23 cellular contexts compared by ENCODE assay signal in the genomic region with DNA sequence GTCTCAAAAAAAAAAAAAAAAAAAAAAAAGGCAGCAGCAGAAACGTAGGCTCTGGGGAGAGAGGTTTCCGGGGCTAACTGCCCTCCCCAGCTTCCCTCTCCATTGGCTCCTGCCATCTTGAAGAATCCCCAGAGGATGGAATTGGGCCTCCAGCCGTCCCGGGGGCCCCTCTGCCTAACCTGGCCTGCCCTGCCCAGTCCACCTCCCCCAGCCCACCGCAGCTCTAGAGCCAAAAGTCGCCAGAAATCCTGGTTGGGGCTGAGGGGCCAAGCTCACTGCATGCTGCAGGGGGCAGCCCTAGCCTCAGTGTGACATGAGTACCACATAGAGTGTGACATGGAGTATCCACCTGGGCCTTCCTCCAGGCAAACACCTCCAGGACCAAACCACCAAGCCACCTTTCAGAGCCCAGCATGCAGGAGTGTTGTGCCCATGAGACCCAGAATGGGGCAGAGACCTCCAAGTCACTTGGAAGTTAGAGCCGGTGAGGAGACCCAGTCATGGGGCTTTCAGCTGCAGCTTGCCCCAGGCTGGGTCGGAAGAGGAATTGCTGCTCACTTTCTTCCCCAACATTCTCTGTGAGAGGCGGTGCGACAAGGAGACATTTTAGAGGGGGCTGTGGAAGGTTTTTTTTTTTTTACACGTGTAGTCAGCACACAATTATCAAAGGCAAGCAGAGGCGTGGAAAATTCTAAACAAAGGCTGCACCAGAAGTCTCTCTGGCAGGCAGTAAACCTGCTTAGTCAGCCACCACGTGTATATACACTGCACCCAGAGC. TPM values are rescaled to one million over a fixed set of nuclear protein-coding genes. Genes with fewer than 3 reads are reported as not detected.
DNase-seq lines count a peak whose midpoint lies in the region; ATAC-seq and TF ChIP-seq lines count a peak whose summit lies in the region.
"Had no signal": no experiment of that assay in that cellular context is flagged by ENCODE, and none has a peak within 500 bp of the region (broad histone marks: within the 10 kb centered on the region; RNA-seq: fewer than 3 reads in every experiment).

No MANE protein-coding gene starts in this region.

- H3K27ac ChIP-seq in endodermal cell (ENCODE audit: low read depth, low read length) (peak overlapping the region; percentile 17), temporal lobe (ENCODE audit: low read depth, low read length) (peak overlapping the region; percentile 71)
- H3K27ac ChIP-seq: esophagus squamous epithelium, psoas muscle, suprapubic skin, vagina had no signal

- no peak for ATAC-seq in activated naive CD8-positive, alpha-beta T cell treated with anti-CD3 and anti-CD28 coated beads, Interleukin-2, amount 10 ng/mL, durations not matched to agents 7 days and 5 days (ENCODE audit: low read depth)
- ATAC-seq in activated naive CD8-positive, alpha-beta T cell treated with anti-CD3 and anti-CD28 coated beads, Interleukin-2, amount 50 U/mL, for 24 hours, result no peak
- no peak for ATAC-seq in T-helper 17 cell
- ATAC-seq: psoas muscle, Right ventricle myocardium inferior had no signal

- H3K36me3 Mint-ChIP-seq in activated naive CD8-positive, alpha-beta T cell treated with anti-CD3 and anti-CD28 coated beads, Interleukin-2, amount 10 ng/mL, durations not matched to agents 7 days and 5 days, result peaks cover 21% of the 10 kb centered on the region
- H3K36me3 Mint-ChIP-seq in activated naive CD8-positive, alpha-beta T cell treated with anti-CD3 and anti-CD28 coated beads, Interleukin-2, amount 50 U/mL, for 24 hours (ENCODE audit: low read depth), result peaks cover 48% of the 10 kb centered on the region
- H3K36me3 Mint-ChIP-seq in T-helper 17 cell (ENCODE audit: low read depth) (peaks cover 14% of the 10 kb centered on the region), endodermal cell (ENCODE audit: low read depth) (peaks cover 80% of the 10 kb centered on the region)

- H3K27ac Mint-ChIP-seq in activated naive CD8-positive, alpha-beta T cell treated with anti-CD3 and anti-CD28 coated beads, Interleukin-2, amount 10 ng/mL, durations not matched to agents 7 days and 5 days, result peak overlapping the region; percentile 21
- no peak overlapping the region for H3K27ac Mint-ChIP-seq in activated naive CD8-positive, alpha-beta T cell treated with anti-CD3 and anti-CD28 coated beads, Interleukin-2, amount 50 U/mL, for 24 hours
- peak overlapping the region; percentile 91 for H3K27ac Mint-ChIP-seq in T-helper 17 cell
- H3K27ac Mint-ChIP-seq in endodermal cell, result no peak overlapping the region
- H3K27ac Mint-ChIP-seq: activated CD4-positive, alpha-beta T cell treated with anti-CD3 and anti-CD28 coated beads, Interleukin-2, amount 10 ng/mL, durations not matched to agents 24 days and 14 days; mesothelial cell of epicardium had no signal

- peaks cover 91% of the 10 kb centered on the region for H3K36me3 ChIP-seq in endodermal cell (ENCODE audit: control insufficient read depth, insufficient read depth, low read length)

- H3K4me1 ChIP-seq in endodermal cell (ENCODE audit: control insufficient read depth, insufficient read depth, low read length), result no peaks in the 10 kb centered on the region
- H3K4me1 ChIP-seq: esophagus squamous epithelium, psoas muscle, suprapubic skin, vagina had no signal

- WGBS in endodermal cell (ENCODE audit: insufficient coverage in 1 of 2, insufficient read length in 1 of 2), 2 experiments, result 94 to 96% methylated on average over 3 to 13 of the region's 13 CpGs

- no peak overlapping the region for H3K4me3 ChIP-seq in endodermal cell (ENCODE audit: low read length)
- H3K4me3 ChIP-seq: esophagus squamous epithelium, psoas muscle, smooth muscle cell, suprapubic skin, vagina had no signal

- H3K4me3 Mint-ChIP-seq in activated naive CD8-positive, alpha-beta T cell treated with anti-CD3 and anti-CD28 coated beads, Interleukin-2, amount 10 ng/mL, durations not matched to agents 7 days and 5 days, result no peak overlapping the region
- H3K4me3 Mint-ChIP-seq in activated naive CD8-positive, alpha-beta T cell treated with anti-CD3 and anti-CD28 coated beads, Interleukin-2, amount 50 U/mL, for 24 hours, result no peak overlapping the region
- H3K4me3 Mint-ChIP-seq in T-helper 17 cell (peak overlapping the region; percentile 33), endodermal cell (no peak overlapping the region)
- H3K4me3 Mint-ChIP-seq: activated CD4-positive, alpha-beta T cell treated with anti-CD3 and anti-CD28 coated beads, Interleukin-2, amount 10 ng/mL, durations not matched to agents 24 days and 14 days; mesothelial cell of epicardium; neural crest cell had no signal

- no peaks in the 10 kb centered on the region for H3K9me3 ChIP-seq in T-helper 17 cell (ENCODE audit: control insufficient read depth, low read length, poor library complexity, severe bottlenecking)
- H3K9me3 ChIP-seq in endodermal cell (ENCODE audit: control insufficient read depth, low read length), result no peaks in the 10 kb centered on the region
- H3K9me3 ChIP-seq: esophagus squamous epithelium, psoas muscle, suprapubic skin, vagina had no signal

- peak; percentile 51 for TF ChIP-seq CTCF in endodermal cell (conservative IDR thresholded peaks at IDR 0.05)

- POLR2A ChIA-PET in activated naive CD8-positive, alpha-beta T cell treated with anti-CD3 and anti-CD28 coated beads, Interleukin-2, amount 10 ng/mL, durations not matched to agents 7 days and 5 days (lab: Charles Lee), result no interaction called here

- H3K27me3 ChIP-seq in endodermal cell (ENCODE audit: control insufficient read depth, insufficient read depth, low read length, poor library complexity, severe bottlenecking), result no peaks in the 10 kb centered on the region
- H3K27me3 ChIP-seq: esophagus squamous epithelium, suprapubic skin, vagina had no signal

- DNase-seq in activated naive CD8-positive, alpha-beta T cell treated with anti-CD3 and anti-CD28 coated beads, Interleukin-2, amount 10 ng/mL, durations not matched to agents 7 days and 5 days, result no peak
- no peak for DNase-seq in activated naive CD8-positive, alpha-beta T cell treated with anti-CD3 and anti-CD28 coated beads, Interleukin-2, amount 50 U/mL, for 24 hours
- no peak for DNase-seq in T-helper 17 cell
- DNase-seq in endodermal cell, result no peak
- no peak for DNase-seq in foreskin melanocyte
- no peak for DNase-seq in CD1c-positive myeloid dendritic cell (ENCODE audit: extremely low spot score)
- DNase-seq in GF-D8 (lab: John Stamatoyannopoulos, UW), result no peak
- DNase-seq: activated CD4-positive, alpha-beta T cell treated with anti-CD3 and anti-CD28 coated beads, Interleukin-2, amount 10 ng/mL, durations not matched to agents 24 days and 14 days; central memory CD4-positive, alpha-beta T cell; DND-41; esophagus squamous epithelium; GOT3; NCI-H1105; NCI-H510A; stimulated activated CD4-positive, alpha-beta T cell treated with anti-CD3 and anti-CD28 coated beads, Interleukin-4, amount 100 ng/mL, for 24 hours had no signal

- no peaks in the 10 kb centered on the region for H3K9me3 Mint-ChIP-seq in activated naive CD8-positive, alpha-beta T cell treated with anti-CD3 and anti-CD28 coated beads, Interleukin-2, amount 10 ng/mL, durations not matched to agents 7 days and 5 days
- H3K9me3 Mint-ChIP-seq in activated naive CD8-positive, alpha-beta T cell treated with anti-CD3 and anti-CD28 coated beads, Interleukin-2, amount 50 U/mL, for 24 hours, result no peaks in the 10 kb centered on the region
- no peaks in the 10 kb centered on the region for H3K9me3 Mint-ChIP-seq in endodermal cell
- H3K9me3 Mint-ChIP-seq: activated CD4-positive, alpha-beta T cell treated with anti-CD3 and anti-CD28 coated beads, Interleukin-2, amount 10 ng/mL, durations not matched to agents 24 days and 14 days; mesothelial cell of epicardium; neural crest cell had no signal

- H3K4me1 Mint-ChIP-seq in activated naive CD8-positive, alpha-beta T cell treated with anti-CD3 and anti-CD28 coated beads, Interleukin-2, amount 10 ng/mL, durations not matched to agents 7 days and 5 days, result peaks cover 15% of the 10 kb centered on the region
- no peaks in the 10 kb centered on the region for H3K4me1 Mint-ChIP-seq in activated naive CD8-positive, alpha-beta T cell treated with anti-CD3 and anti-CD28 coated beads, Interleukin-2, amount 50 U/mL, for 24 hours
- H3K4me1 Mint-ChIP-seq in T-helper 17 cell, result peaks cover 12% of the 10 kb centered on the region
- no peaks in the 10 kb centered on the region for H3K4me1 Mint-ChIP-seq in endodermal cell
- H3K4me1 Mint-ChIP-seq: mesothelial cell of epicardium, neural crest cell had no signal

- no peak overlapping the region for H3K9ac ChIP-seq in endodermal cell (ENCODE audit: extremely low read depth, low read length, poor library complexity, severe bottlenecking)

- no peaks in the 10 kb centered on the region for H3K27me3 Mint-ChIP-seq in activated naive CD8-positive, alpha-beta T cell treated with anti-CD3 and anti-CD28 coated beads, Interleukin-2, amount 10 ng/mL, durations not matched to agents 7 days and 5 days
- no peaks in the 10 kb centered on the region for H3K27me3 Mint-ChIP-seq in activated naive CD8-positive, alpha-beta T cell treated with anti-CD3 and anti-CD28 coated beads, Interleukin-2, amount 50 U/mL, for 24 hours
- no peaks in the 10 kb centered on the region for H3K27me3 Mint-ChIP-seq in T-helper 17 cell
- H3K27me3 Mint-ChIP-seq in endodermal cell (ENCODE audit: insufficient read depth), result no peaks in the 10 kb centered on the region
- H3K27me3 Mint-ChIP-seq: activated CD4-positive, alpha-beta T cell treated with anti-CD3 and anti-CD28 coated beads, Interleukin-2, amount 10 ng/mL, durations not matched to agents 24 days and 14 days had no signal

RNA-seq across cellular contexts. Expression of gene CD74, which starts 17.6 kb away (rescaled TPM):
- 100 to 1,000 TPM; 341 to 350 TPM for total RNA-seq in activated naive CD8-positive, alpha-beta T cell treated with anti-CD3 and anti-CD28 coated beads, Interleukin-2, amount 10 ng/mL, durations not matched to agents 7 days and 5 days
- total RNA-seq in T-helper 17 cell (100 to 1,000 TPM; 477 to 721 TPM), endodermal cell (10 to 100 TPM; 12.4 to 20.0 TPM), temporal lobe (2.5 TPM)
- polyA plus RNA-seq in endodermal cell (2013, experiment 1 of 2), result 9.7 TPM
- 7.1 TPM for polyA plus RNA-seq in endodermal cell (2013, experiment 2 of 2)

RNA-seq across cellular contexts. Expression of gene TCOF1, which starts 37.6 kb away (rescaled TPM):
- 10 to 100 TPM; 68.8 to 72.5 TPM for total RNA-seq in activated naive CD8-positive, alpha-beta T cell treated with anti-CD3 and anti-CD28 coated beads, Interleukin-2, amount 10 ng/mL, durations not matched to agents 7 days and 5 days
- total RNA-seq in T-helper 17 cell, result 10 to 100 TPM; 49.2 to 57.3 TPM
- total RNA-seq in endodermal cell, result 100 to 1,000 TPM in 1 of 2 donors, 10 to 100 TPM in 1; 88.8 to 107 TPM
- 50.0 TPM for polyA plus RNA-seq in endodermal cell (2013, experiment 1 of 2)
- polyA plus RNA-seq in endodermal cell (2013, experiment 2 of 2), result 46.1 TPM
- 11.3 TPM for total RNA-seq in temporal lobe

RNA-seq across cellular contexts. Expression of gene RPS14, which starts 54.4 kb away (rescaled TPM):
- 1,000 to 10,000 TPM; 2,811 to 2,872 TPM for total RNA-seq in activated naive CD8-positive, alpha-beta T cell treated with anti-CD3 and anti-CD28 coated beads, Interleukin-2, amount 10 ng/mL, durations not matched to agents 7 days and 5 days
- total RNA-seq in T-helper 17 cell (1,000 to 10,000 TPM; 3,455 to 4,953 TPM), endodermal cell (1,000 to 10,000 TPM; 2,313 to 2,316 TPM), temporal lobe (1,676 TPM)
- 1,931 TPM for polyA plus RNA-seq in endodermal cell (2013, experiment 1 of 2)
- 1,875 TPM for polyA plus RNA-seq in endodermal cell (2013, experiment 2 of 2)

Comparison
In these comparisons a context has a peak if more than half of its experiments do, and no peak if none do; other contexts are left out.
1. H3K27ac Mint-ChIP-seq: peak in activated naive CD8-positive, alpha-beta T cell treated with anti-CD3 and anti-CD28 coated beads, Interleukin-2, amount 10 ng/mL, durations not matched to agents 7 days and 5 days (single experiment) and T-helper 17 cell (single experiment); none in activated naive CD8-positive, alpha-beta T cell treated with anti-CD3 and anti-CD28 coated beads, Interleukin-2, amount 50 U/mL, for 24 hours (single experiment) and endodermal cell (single experiment).
2. RNA of gene CD74, which starts 17.6 kb away (total RNA-seq): 477 to 721 TPM in T-helper 17 cell and 341 to 350 TPM in activated naive CD8-positive, alpha-beta T cell treated with anti-CD3 and anti-CD28 coated beads, Interleukin-2, amount 10 ng/mL, durations not matched to agents 7 days and 5 days; 12.4 to 20.0 TPM in endodermal cell and 2.5 TPM in temporal lobe (single experiment); every median in the first group is over 10 times any median in the second.